6 cellular contexts compared by ENCODE assay signal in genomic region chr17:29221338-29221737, GRCh38. TPM values are rescaled to one million over a fixed set of nuclear protein-coding genes. Genes with fewer than 3 reads are reported as not detected.
"Had no signal": no experiment of that assay in that cellular context is flagged by ENCODE, and none has a peak within 500 bp of the region (broad histone marks: within the 10 kb centered on the region; RNA-seq: fewer than 3 reads in every experiment).

No MANE protein-coding gene starts in this region.

RNA-seq across cellular contexts. Expression of gene CRYBA1, which starts 25.3 kb away (rescaled TPM):
- total RNA-seq: HepG2, HT-29, HT1080, IMR-90, K562 had no signal
- polyA plus RNA-seq: HepG2, IgD-negative memory B cell, IMR-90, K562 had no signal
